Comparison of ENCODE assay signal across 9 cellular contexts in the genomic region with DNA sequence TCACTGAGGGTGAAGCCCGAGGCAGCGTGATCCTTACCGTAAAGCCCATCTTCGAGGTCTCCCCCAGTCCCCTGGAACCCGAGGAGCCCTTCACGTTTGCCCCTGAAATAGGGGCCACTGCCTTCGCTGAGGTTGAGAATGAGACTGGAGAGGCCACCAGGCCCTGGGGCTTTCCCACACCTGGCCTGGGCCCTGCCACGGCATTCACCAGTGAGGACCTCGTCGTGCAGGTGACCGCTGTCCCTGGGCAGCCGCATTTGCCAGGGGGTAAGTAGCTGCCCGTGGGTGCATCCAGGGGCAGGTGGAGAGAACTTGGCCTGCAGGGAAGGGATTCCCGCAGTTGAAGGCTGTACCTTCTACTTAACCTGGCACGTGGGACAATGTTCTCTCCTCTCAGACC. TPM values are rescaled to one million over a fixed set of nuclear protein-coding genes. Genes with fewer than 3 reads are reported as not detected.
"Had no signal": no experiment of that assay in that cellular context is flagged by ENCODE, and none has a peak within 500 bp of the region (broad histone marks: within the 10 kb centered on the region; RNA-seq: fewer than 3 reads in every experiment).

No MANE protein-coding gene starts in this region.

- H3K9ac ChIP-seq: KMS-11 had no signal

- H3K27ac ChIP-seq: HL-60, KMS-11 had no signal

- H3K27ac Mint-ChIP-seq: IgD-negative memory B cell had no signal

- H3K4me2 ChIP-seq: KMS-11 had no signal

- H3K4me3 ChIP-seq: K562 had no signal

- H3K9me3 Mint-ChIP-seq: IgD-negative memory B cell had no signal

- H3K36me3 Mint-ChIP-seq: IgD-negative memory B cell had no signal

- H3K4me3 Mint-ChIP-seq: IgD-negative memory B cell had no signal

- FAIRE-seq: HepG2, HTR-8/SVneo had no signal

- DNase-seq: KBM-7, KG1 had no signal

- ATAC-seq: HepG2, K562 had no signal

RNA-seq across cellular contexts. Expression of gene ACAN, which starts 42.4 kb away (rescaled TPM):
- total RNA-seq: HepG2, HT-29, K562 had no signal
- polyA plus RNA-seq: HepG2, IgD-negative memory B cell, K562 had no signal

RNA-seq across cellular contexts. Expression of gene HAPLN3, which starts 49.7 kb away (rescaled TPM):
- total RNA-seq: HepG2 had no signal
